26 cellular contexts compared by ENCODE assay signal in genomic region chr15:77219846-77220245, GRCh38.
"Had no signal": no experiment of that assay in that cellular context is flagged by ENCODE, and none has a peak within 500 bp of the region (broad histone marks: within the 10 kb centered on the region; RNA-seq: fewer than 3 reads in every experiment).

No MANE protein-coding gene starts in this region.

- H3K4me3 ChIP-seq: gastroesophageal sphincter, heart left ventricle, hepatocyte, lung, ovary, right lobe of liver, suprapubic skin, transverse colon, upper lobe of right lung, uterus had no signal

- H3K27me3 ChIP-seq: foreskin keratinocyte, gastroesophageal sphincter, heart left ventricle, hepatocyte, ovary, right lobe of liver, suprapubic skin, transverse colon, upper lobe of right lung, uterus had no signal

- DNase-seq: cortex of kidney; effector memory CD8-positive, alpha-beta T cell; foreskin keratinocyte; heart left ventricle; kidney; natural killer cell; occipital lobe; ovary; retina; right lobe of liver; small intestine; stimulated activated CD4-positive, alpha-beta T cell treated with anti-CD3 and anti-CD28 coated beads, Interleukin-15, amount 100 ng/mL, for 24 hours; stimulated activated CD4-positive, alpha-beta T cell treated with anti-CD3 and anti-CD28 coated beads, Interleukin-2, amount 100 ng/mL, for 48 hours; stimulated activated naive CD4-positive, alpha-beta T cell; stimulated activated naive CD8-positive, alpha-beta T cell treated with anti-CD3 and anti-CD28 coated beads, Interleukin-15, amount 100 ng/mL, for 72 hours; transverse colon; upper lobe of right lung; uterus had no signal

- H3K9me3 Mint-ChIP-seq: effector memory CD8-positive, alpha-beta T cell; memory B cell; natural killer cell; stimulated activated naive CD8-positive, alpha-beta T cell treated with anti-CD3 and anti-CD28 coated beads, Interleukin-15, amount 100 ng/mL, for 72 hours had no signal

- H3K79me2 ChIP-seq: hepatocyte had no signal

- H3K4me2 ChIP-seq: hepatocyte had no signal

- H2AFZ ChIP-seq: hepatocyte had no signal

- H3K27ac Mint-ChIP-seq: effector memory CD8-positive, alpha-beta T cell; memory B cell; natural killer cell; stimulated activated naive CD8-positive, alpha-beta T cell treated with anti-CD3 and anti-CD28 coated beads, Interleukin-15, amount 100 ng/mL, for 72 hours had no signal

- H3K27me3 Mint-ChIP-seq: effector memory CD8-positive, alpha-beta T cell; memory B cell; stimulated activated naive CD8-positive, alpha-beta T cell treated with anti-CD3 and anti-CD28 coated beads, Interleukin-15, amount 100 ng/mL, for 72 hours had no signal

- H3K9me3 ChIP-seq: gastroesophageal sphincter, heart left ventricle, ovary, right lobe of liver, suprapubic skin, transverse colon, upper lobe of right lung, uterus had no signal

- H3K4me1 ChIP-seq: foreskin keratinocyte, right lobe of liver, suprapubic skin had no signal

- H3K4me3 Mint-ChIP-seq: effector memory CD8-positive, alpha-beta T cell; memory B cell; natural killer cell; stimulated activated naive CD8-positive, alpha-beta T cell treated with anti-CD3 and anti-CD28 coated beads, Interleukin-15, amount 100 ng/mL, for 72 hours had no signal

- ATAC-seq: effector memory CD8-positive, alpha-beta T cell; esophagus mucosa; foreskin keratinocyte; gastroesophageal sphincter; heart left ventricle; left lobe of liver; natural killer cell; right lobe of liver; stimulated activated naive CD8-positive, alpha-beta T cell treated with anti-CD3 and anti-CD28 coated beads, Interleukin-15, amount 100 ng/mL, for 72 hours; upper lobe of right lung had no signal

- H3K36me3 ChIP-seq: ovary, right lobe of liver, suprapubic skin, transverse colon, upper lobe of right lung, uterus had no signal

- H3K27ac ChIP-seq: epithelial cell of prostate, foreskin keratinocyte, gastroesophageal sphincter, heart left ventricle, hepatocyte, ovary, right lobe of liver, suprapubic skin, transverse colon, upper lobe of right lung, uterus had no signal

- H3K36me3 Mint-ChIP-seq: natural killer cell had no signal
